39 cellular contexts compared by ENCODE assay signal in the genomic region with DNA sequence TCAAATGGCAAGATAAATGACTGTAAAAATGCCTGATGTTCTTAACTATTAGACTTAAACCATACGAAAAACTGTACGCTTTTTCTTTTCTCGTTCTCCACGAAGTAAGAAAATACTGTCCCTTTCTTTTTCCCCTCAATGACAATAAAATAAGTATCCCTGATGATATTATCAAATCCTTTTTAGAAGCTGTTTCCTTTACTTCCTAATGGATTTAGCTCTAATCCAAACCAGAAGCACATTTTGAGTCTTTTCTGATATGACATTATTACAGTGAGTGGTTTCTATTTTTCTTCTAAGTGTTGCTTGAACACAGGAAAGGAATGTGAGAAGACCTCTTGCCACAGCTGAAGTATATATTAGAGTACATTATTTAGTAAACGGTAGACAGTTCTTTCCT. TPM values are rescaled to one million over a fixed set of nuclear protein-coding genes. Genes with fewer than 3 reads are reported as not detected.
"Had no signal": no experiment of that assay in that cellular context is flagged by ENCODE, and none has a peak within 500 bp of the region (broad histone marks: within the 10 kb centered on the region; RNA-seq: fewer than 3 reads in every experiment).

No MANE protein-coding gene starts in this region.

- H3K27me3 Mint-ChIP-seq: activated naive CD4-positive, alpha-beta T cell treated with anti-CD3 and anti-CD28 coated beads, Interleukin-2, amount 50 U/mL, for 24 hours; activated naive CD8-positive, alpha-beta T cell; activated T-cell treated with anti-CD3 and anti-CD28 coated beads, Interleukin-2, amount 50 U/mL, for 24 hours had no signal

- H3K36me3 Mint-ChIP-seq: activated naive CD4-positive, alpha-beta T cell treated with anti-CD3 and anti-CD28 coated beads, Interleukin-2, amount 10 ng/mL, durations not matched to agents 7 days and 5 days; activated naive CD4-positive, alpha-beta T cell treated with anti-CD3 and anti-CD28 coated beads, Interleukin-2, amount 50 U/mL, for 24 hours; activated naive CD4-positive, alpha-beta T cell treated with anti-CD3 and anti-CD28 coated beads, Interleukin-2, amount 50 U/mL, for 72 hours; activated naive CD8-positive, alpha-beta T cell treated with anti-CD3 and anti-CD28 coated beads for 36 hours; activated naive CD8-positive, alpha-beta T cell treated with anti-CD3 and anti-CD28 coated beads, Interleukin-2, amount 10 ng/mL, durations not matched to agents 7 days and 5 days; brain had no signal

- H3K9me3 Mint-ChIP-seq: activated naive CD4-positive, alpha-beta T cell treated with anti-CD3 and anti-CD28 coated beads for 36 hours; activated naive CD4-positive, alpha-beta T cell treated with anti-CD3 and anti-CD28 coated beads, Interleukin-2, amount 10 ng/mL, durations not matched to agents 7 days and 5 days; activated naive CD4-positive, alpha-beta T cell treated with anti-CD3 and anti-CD28 coated beads, Interleukin-2, amount 50 U/mL, for 24 hours; activated naive CD4-positive, alpha-beta T cell treated with anti-CD3 and anti-CD28 coated beads, Interleukin-2, amount 50 U/mL, for 72 hours; activated naive CD8-positive, alpha-beta T cell treated with anti-CD3 and anti-CD28 coated beads for 36 hours; activated naive CD8-positive, alpha-beta T cell treated with anti-CD3 and anti-CD28 coated beads, Interleukin-2, amount 10 ng/mL, durations not matched to agents 7 days and 5 days; activated naive CD8-positive, alpha-beta T cell treated with anti-CD3 and anti-CD28 coated beads, Interleukin-2, amount 50 U/mL, for 24 hours; activated T-cell treated with anti-CD3 and anti-CD28 coated beads, Interleukin-2, amount 50 U/mL, for 24 hours; activated T-cell treated with anti-CD3 and anti-CD28 coated beads, Interleukin-2, amount 50 U/mL, for 4 hours; activated T-cell treated with anti-CD3 and anti-CD28 coated beads, Interleukin-2, amount 50 U/mL, for 72 hours; activated T-helper 1 cell treated with anti-CD3 and anti-CD28 coated beads, Interleukin-12 subunit alpha, Interleukin-12 subunit beta, Interleukin-2, Interleukin-4 antibody, amounts not matched to agents 30 ng/mL and 10 ng/mL and 1 ng/mL, durations not matched to agents 14 hours and 24 hours and 36 hours; activated T-helper 17 cell treated with anti-CD3 and anti-CD28 coated beads, Interleukin-2, amount 50 U/mL, for 72 hours; activated T-helper 2 cell treated with anti-CD3 and anti-CD28 coated beads, Interferon-gamma antibody, Interleukin-2, Interleukin-4, amounts not matched to agents 10 μg/mL and 5 μg/mL and 100 μg/mL, durations not matched to agents 14 hours and 24 hours and 36 hours; brain; central memory CD8-positive, alpha-beta T cell had no signal

- H3K4me3 ChIP-seq: adrenal gland, ascending aorta, body of pancreas, breast epithelium, cardiac muscle cell had no signal

- H3K4me1 Mint-ChIP-seq: activated naive CD4-positive, alpha-beta T cell treated with anti-CD3 and anti-CD28 coated beads, Interleukin-2, amount 10 ng/mL, durations not matched to agents 7 days and 5 days; activated naive CD4-positive, alpha-beta T cell treated with anti-CD3 and anti-CD28 coated beads, Interleukin-2, amount 50 U/mL, for 24 hours; activated naive CD8-positive, alpha-beta T cell treated with anti-CD3 and anti-CD28 coated beads for 36 hours; activated naive CD8-positive, alpha-beta T cell treated with anti-CD3 and anti-CD28 coated beads, Interleukin-2, amount 10 ng/mL, durations not matched to agents 7 days and 5 days; central memory CD8-positive, alpha-beta T cell had no signal

- H3K4me1 ChIP-seq: ascending aorta, body of pancreas, breast epithelium had no signal

- DNase-seq: activated effector memory CD4-positive, alpha-beta T cell treated with anti-CD3 and anti-CD28 coated beads, Interleukin-2, amount 50 U/mL, for 16 hours; activated effector memory CD4-positive, alpha-beta T cell treated with Interleukin-2 at 50 U/mL for 16 hours; activated gamma-delta T cell; activated gamma-delta T cell treated with Interleukin-2 at 50 U/mL for 16 hours; activated naive CD4-positive, alpha-beta T cell; activated naive CD4-positive, alpha-beta T cell treated with anti-CD3 and anti-CD28 coated beads for 36 hours; activated naive CD4-positive, alpha-beta T cell treated with anti-CD3 and anti-CD28 coated beads, Interleukin-2, amount 10 ng/mL, durations not matched to agents 7 days and 5 days; activated naive CD4-positive, alpha-beta T cell treated with anti-CD3 and anti-CD28 coated beads, Interleukin-2, amount 50 U/mL, for 16 hours; activated naive CD4-positive, alpha-beta T cell treated with Interleukin-2 at 50 U/mL for 16 hours; activated naive CD8-positive, alpha-beta T cell treated with anti-CD3 and anti-CD28 coated beads for 36 hours; activated naive CD8-positive, alpha-beta T cell treated with anti-CD3 and anti-CD28 coated beads, Interleukin-2, amount 10 ng/mL, durations not matched to agents 7 days and 5 days; activated naive CD8-positive, alpha-beta T cell treated with anti-CD3 and anti-CD28 coated beads, Interleukin-2, amount 50 U/mL, for 24 hours; activated T-cell treated with anti-CD3 and anti-CD28 coated beads, Interleukin-2, amount 50 U/mL, for 24 hours; activated T-cell treated with anti-CD3 and anti-CD28 coated beads, Interleukin-2, amount 50 U/mL, for 4 hours; activated T-cell treated with anti-CD3 and anti-CD28 coated beads, Interleukin-2, amount 50 U/mL, for 48 hours; activated T-cell treated with anti-CD3 and anti-CD28 coated beads, Interleukin-2, amount 50 U/mL, for 72 hours; adrenal gland; amniotic stem cell; amygdala; anterior cingulate cortex; aorta; body of pancreas; brain microvascular endothelial cell; caudate nucleus; central memory CD4-positive, alpha-beta T cell; cerebellar nuclear complex had no signal

- H3K27me3 ChIP-seq: adrenal gland, ascending aorta, body of pancreas, breast epithelium, cardiac muscle cell had no signal

- ATAC-seq: activated naive CD4-positive, alpha-beta T cell treated with anti-CD3 and anti-CD28 coated beads, Interleukin-2, amount 50 U/mL, for 72 hours; activated naive CD8-positive, alpha-beta T cell treated with anti-CD3 and anti-CD28 coated beads, Interleukin-2, amount 50 U/mL, for 24 hours; activated T-cell treated with anti-CD3 and anti-CD28 coated beads, Interleukin-2, amount 50 U/mL, for 4 hours; activated T-cell treated with anti-CD3 and anti-CD28 coated beads, Interleukin-2, amount 50 U/mL, for 72 hours; activated T-helper 17 cell treated with anti-CD3 and anti-CD28 coated beads, Interleukin-2, amount 50 U/mL, for 72 hours; body of pancreas had no signal

- H3K27ac Mint-ChIP-seq: activated naive CD4-positive, alpha-beta T cell treated with anti-CD3 and anti-CD28 coated beads for 36 hours; activated naive CD4-positive, alpha-beta T cell treated with anti-CD3 and anti-CD28 coated beads, Interleukin-2, amount 10 ng/mL, durations not matched to agents 7 days and 5 days; activated naive CD4-positive, alpha-beta T cell treated with anti-CD3 and anti-CD28 coated beads, Interleukin-2, amount 50 U/mL, for 24 hours; activated naive CD4-positive, alpha-beta T cell treated with anti-CD3 and anti-CD28 coated beads, Interleukin-2, amount 50 U/mL, for 72 hours; activated naive CD8-positive, alpha-beta T cell; activated naive CD8-positive, alpha-beta T cell treated with anti-CD3 and anti-CD28 coated beads for 36 hours; activated naive CD8-positive, alpha-beta T cell treated with anti-CD3 and anti-CD28 coated beads, Interleukin-2, amount 10 ng/mL, durations not matched to agents 7 days and 5 days; activated naive CD8-positive, alpha-beta T cell treated with anti-CD3 and anti-CD28 coated beads, Interleukin-2, amount 50 U/mL, for 24 hours; activated T-cell treated with anti-CD3 and anti-CD28 coated beads, Interleukin-2, amount 50 U/mL, for 24 hours; activated T-cell treated with anti-CD3 and anti-CD28 coated beads, Interleukin-2, amount 50 U/mL, for 72 hours; activated T-helper 1 cell treated with anti-CD3 and anti-CD28 coated beads, Interleukin-12 subunit alpha, Interleukin-12 subunit beta, Interleukin-2, Interleukin-4 antibody, amounts not matched to agents 30 ng/mL and 10 ng/mL and 1 ng/mL, durations not matched to agents 14 hours and 24 hours and 36 hours; activated T-helper 17 cell treated with anti-CD3 and anti-CD28 coated beads, Interleukin-2, amount 50 U/mL, for 72 hours; activated T-helper 2 cell treated with anti-CD3 and anti-CD28 coated beads, Interferon-gamma antibody, Interleukin-2, Interleukin-4, amounts not matched to agents 10 μg/mL and 5 μg/mL and 100 μg/mL, durations not matched to agents 14 hours and 24 hours and 36 hours; brain had no signal

- H3K9me3 ChIP-seq: adrenal gland, ascending aorta, body of pancreas, breast epithelium had no signal

- FAIRE-seq: astrocyte, bronchial epithelial cell had no signal

- H3K36me3 ChIP-seq: adrenal gland, ascending aorta, brain microvascular endothelial cell, breast epithelium, cardiac muscle cell had no signal

- H3K4me3 Mint-ChIP-seq: activated naive CD4-positive, alpha-beta T cell treated with anti-CD3 and anti-CD28 coated beads for 36 hours; activated naive CD4-positive, alpha-beta T cell treated with anti-CD3 and anti-CD28 coated beads, Interleukin-2, amount 10 ng/mL, durations not matched to agents 7 days and 5 days; activated naive CD4-positive, alpha-beta T cell treated with anti-CD3 and anti-CD28 coated beads, Interleukin-2, amount 50 U/mL, for 24 hours; activated naive CD8-positive, alpha-beta T cell; activated naive CD8-positive, alpha-beta T cell treated with anti-CD3 and anti-CD28 coated beads for 36 hours; activated naive CD8-positive, alpha-beta T cell treated with anti-CD3 and anti-CD28 coated beads, Interleukin-2, amount 10 ng/mL, durations not matched to agents 7 days and 5 days; activated naive CD8-positive, alpha-beta T cell treated with anti-CD3 and anti-CD28 coated beads, Interleukin-2, amount 50 U/mL, for 24 hours; activated T-cell treated with anti-CD3 and anti-CD28 coated beads, Interleukin-2, amount 50 U/mL, for 24 hours; activated T-cell treated with anti-CD3 and anti-CD28 coated beads, Interleukin-2, amount 50 U/mL, for 4 hours; activated T-cell treated with anti-CD3 and anti-CD28 coated beads, Interleukin-2, amount 50 U/mL, for 72 hours; activated T-helper 1 cell treated with anti-CD3 and anti-CD28 coated beads, Interleukin-12 subunit alpha, Interleukin-12 subunit beta, Interleukin-2, Interleukin-4 antibody, amounts not matched to agents 30 ng/mL and 10 ng/mL and 1 ng/mL, durations not matched to agents 14 hours and 24 hours and 36 hours; activated T-helper 17 cell treated with anti-CD3 and anti-CD28 coated beads, Interleukin-2, amount 50 U/mL, for 72 hours; brain; central memory CD8-positive, alpha-beta T cell had no signal

- H3K27ac ChIP-seq: adrenal gland, ascending aorta, body of pancreas, brain microvascular endothelial cell, breast epithelium, cardiac muscle cell had no signal

RNA-seq across cellular contexts. Expression of a gene that starts 32.4 kb away (rescaled TPM):
- polyA plus RNA-seq: cardiac muscle cell had no signal
